In genomic region chrX:85052636-85053343, GRCh38 we compare ENCODE assay signal across 9 cellular contexts. TPM values are rescaled to one million over a fixed set of nuclear protein-coding genes. Genes with fewer than 3 reads are reported as not detected.
DNase-seq lines count a peak whose midpoint lies in the region; ATAC-seq, FAIRE-seq and TF ChIP-seq lines count a peak whose summit lies in the region.
"Had no signal": no experiment of that assay in that cellular context is flagged by ENCODE, and none has a peak within 500 bp of the region (broad histone marks: within the 10 kb centered on the region; RNA-seq: fewer than 3 reads in every experiment).

No MANE protein-coding gene starts in this region.

- peaks cover 15% of the 10 kb centered on the region for H3K4me1 ChIP-seq in RWPE2 (ENCODE audit: insufficient read depth, poor library complexity, severe bottlenecking)

- H3K36me3 ChIP-seq in RWPE2 (ENCODE audit: low read depth) = peaks cover 5% of the 10 kb centered on the region; the same call in 1 of the 2 replicates

- in situ Hi-C loops in GM13977 (cut with MboI; ENCODE audit: low pct_unique_long_range_greater_than_20kb, low sequenced_read_pairs, unreplicated experiment) = no loop called here

- peak; percentile 94 for FAIRE-seq in A204.1 (lab: Jason Lieb, UNC)
- FAIRE-seq: K562 had no signal

- H3K27ac ChIP-seq in RWPE2 (ENCODE audit: poor library complexity, severe bottlenecking) = peak overlapping the region; percentile 87

- H3K4me3 ChIP-seq in RWPE2 (ENCODE audit: severe bottlenecking) = no peak overlapping the region
- H3K4me3 ChIP-seq: K562 had no signal

- TF ChIP-seq CTCF in GM13977 (IDR thresholded peaks at IDR 0.05; ENCODE audit: extremely low read depth, insufficient read depth, missing control alignments) (peak; percentile 40), RWPE2 (IDR thresholded peaks at IDR 0.05; ENCODE audit: poor library complexity, severe bottlenecking) (peak; percentile 62)

- H3K27me3 ChIP-seq in RWPE2 (ENCODE audit: insufficient read depth, poor library complexity, severe bottlenecking) = no peaks in the 10 kb centered on the region

- H3K9me3 ChIP-seq in RWPE2 (ENCODE audit: severe bottlenecking) = no peaks in the 10 kb centered on the region

- ATAC-seq in RWPE2 (ENCODE audit: low read depth) (peak; percentile 89), HG03520 (IDR thresholded peaks at IDR 0.05; ENCODE audit: unreplicated experiment) (no peak), HG03045 (IDR thresholded peaks at IDR 0.05; ENCODE audit: unreplicated experiment) (no peak)
- ATAC-seq: K562 had no signal

- DNase-seq in GM13977 (ENCODE audit: low spot score) = no peak
- no peak for DNase-seq in RWPE2 (ENCODE audit: low spot score)
- DNase-seq in glomerular endothelial cell (ENCODE audit: extremely low read depth, low read depth, low spot score) = peak; percentile 14
- DNase-seq in anterior cingulate cortex (lab: John Stamatoyannopoulos, UW) = no peak
- DNase-seq in NCI-H2196 treated with DMSO at 0.1 percent for 48 hours (lab: John Stamatoyannopoulos, UW; ENCODE audit: unreplicated experiment) = no peak

RNA-seq across cellular contexts. Expression of gene APOOL, which starts 49.1 kb away (rescaled TPM):
- total RNA-seq in glomerular endothelial cell = 8.7 and 9.3 TPM in 2 replicates
